12 cellular contexts compared by ENCODE assay signal in genomic region chr1:178973671-178974091, GRCh38. TPM values are rescaled to one million over a fixed set of nuclear protein-coding genes. Genes with fewer than 3 reads are reported as not detected.
DNase-seq lines count a peak whose midpoint lies in the region; ATAC-seq and TF ChIP-seq lines count a peak whose summit lies in the region.
"Had no signal": no experiment of that assay in that cellular context is flagged by ENCODE, and none has a peak within 500 bp of the region (broad histone marks: within the 10 kb centered on the region; RNA-seq: fewer than 3 reads in every experiment).

No MANE protein-coding gene starts in this region.

- peaks cover 12% of the 10 kb centered on the region for H3K4me1 Mint-ChIP-seq in activated naive CD8-positive, alpha-beta T cell treated with anti-CD3 and anti-CD28 coated beads, Interleukin-2, amount 10 ng/mL, durations not matched to agents 7 days and 5 days
- H3K4me1 Mint-ChIP-seq in activated naive CD8-positive, alpha-beta T cell treated with anti-CD3 and anti-CD28 coated beads, Interleukin-2, amount 50 U/mL, for 24 hours, result peaks cover 2% of the 10 kb centered on the region

- CTCF ChIA-PET in OCI-LY7 (lab: Charles Lee; ENCODE audit: unreplicated experiment), result interaction anchor here (0.6 kb wide), 1 partner anchor 109 kb away, joined by 21 read pairs; no protein-coding TSS in a partner anchor

- no peak for TF ChIP-seq POLR2A in gastroesophageal sphincter (IDR thresholded peaks at IDR 0.05)

- 67% methylated on average over 4 of the region's 4 CpGs; no CpG with 5 or more reads in 1 of the 2 donors for WGBS in gastroesophageal sphincter (ENCODE audit: low coverage in 1 of 2), 2 donors

- peak; percentile 56 for ATAC-seq in activated naive CD8-positive, alpha-beta T cell treated with anti-CD3 and anti-CD28 coated beads, Interleukin-2, amount 10 ng/mL, durations not matched to agents 7 days and 5 days (ENCODE audit: low read depth)
- ATAC-seq in activated naive CD8-positive, alpha-beta T cell treated with anti-CD3 and anti-CD28 coated beads, Interleukin-2, amount 50 U/mL, for 24 hours, result no peak
- ATAC-seq in HG02885 (IDR thresholded peaks at IDR 0.05; ENCODE audit: poor library complexity, unreplicated experiment) (peak; percentile 47), gastroesophageal sphincter (no peak)
- ATAC-seq: PC-3 had no signal

- H3K4me1 ChIP-seq in OCI-LY7 (ENCODE audit: insufficient read depth, low read length, poor library complexity, severe bottlenecking) (peaks cover 29% of the 10 kb centered on the region), gastroesophageal sphincter (peaks cover 0 to 10% (median 0%) of the 10 kb centered on the region in 3 donors)

- H3K79me2 ChIP-seq in OCI-LY7 (ENCODE audit: insufficient read depth, low read depth, low read length), result no peaks in the 10 kb centered on the region

- peak overlapping the region; percentile 56 for H3K4me2 ChIP-seq in OCI-LY7 (ENCODE audit: low read length)

- BruUV-seq in OCI-LY7 (replicated peaks; lab: Mats Ljungman, UMichigan), result no TSS peak

- H3K27me3 ChIP-seq in gastroesophageal sphincter, result no peaks in the 10 kb centered on the region

- H3K9me3 Mint-ChIP-seq in activated naive CD8-positive, alpha-beta T cell treated with anti-CD3 and anti-CD28 coated beads, Interleukin-2, amount 10 ng/mL, durations not matched to agents 7 days and 5 days, result peaks cover 5% of the 10 kb centered on the region
- H3K9me3 Mint-ChIP-seq in activated naive CD8-positive, alpha-beta T cell treated with anti-CD3 and anti-CD28 coated beads, Interleukin-2, amount 50 U/mL, for 24 hours, result peaks cover 24% of the 10 kb centered on the region

- peak overlapping the region; percentile 93; the same call in 1 of the 2 replicates for H2AFZ ChIP-seq in OCI-LY7 (ENCODE audit: low read length)

- intact Hi-C loops in OCI-LY7 (cut with micrococcal nuclease; ENCODE audit: unreplicated experiment), result no loop called here

- no peak for DNase-seq in activated naive CD8-positive, alpha-beta T cell treated with anti-CD3 and anti-CD28 coated beads, Interleukin-2, amount 10 ng/mL, durations not matched to agents 7 days and 5 days
- DNase-seq in activated naive CD8-positive, alpha-beta T cell treated with anti-CD3 and anti-CD28 coated beads, Interleukin-2, amount 50 U/mL, for 24 hours, result no peak
- DNase-seq in OCI-LY7 (ENCODE audit: low spot score) (peak; percentile 65), retina (peak; percentile 51), HuH-7 (ENCODE audit: low spot score) (no peak)
- DNase-seq in stimulated activated naive CD4-positive, alpha-beta T cell (lab: John Stamatoyannopoulos, UW), result no peak
- DNase-seq: ACHN; activated B cell treated with CpG ODN at 0.5 μM for 24 hours; activated naive CD4-positive, alpha-beta T cell treated with anti-CD3 and anti-CD28 coated beads, Interleukin-2, amount 10 ng/mL, durations not matched to agents 7 days and 5 days; PC-3 had no signal

- POLR2A ChIA-PET in activated naive CD8-positive, alpha-beta T cell treated with anti-CD3 and anti-CD28 coated beads, Interleukin-2, amount 10 ng/mL, durations not matched to agents 7 days and 5 days (lab: Charles Lee), result no interaction called here
- POLR2A ChIA-PET in OCI-LY7 (lab: Charles Lee), result interaction anchor here (0.5 to 0.8 kb wide), 5 partner anchors 11 to 497 kb away, joined by 3 to 5 read pairs (median 3); no protein-coding TSS in a partner anchor

- H3K27ac Mint-ChIP-seq in activated naive CD8-positive, alpha-beta T cell treated with anti-CD3 and anti-CD28 coated beads, Interleukin-2, amount 10 ng/mL, durations not matched to agents 7 days and 5 days, result no peak overlapping the region
- no peak overlapping the region for H3K27ac Mint-ChIP-seq in activated naive CD8-positive, alpha-beta T cell treated with anti-CD3 and anti-CD28 coated beads, Interleukin-2, amount 50 U/mL, for 24 hours
- H3K27ac Mint-ChIP-seq: activated B cell treated with CpG ODN at 0.5 μM for 24 hours; activated naive CD4-positive, alpha-beta T cell treated with anti-CD3 and anti-CD28 coated beads, Interleukin-2, amount 10 ng/mL, durations not matched to agents 7 days and 5 days had no signal

- H4K20me1 ChIP-seq in OCI-LY7 (ENCODE audit: insufficient read depth, low read length), result no peaks in the 10 kb centered on the region

- H3K36me3 Mint-ChIP-seq in activated naive CD8-positive, alpha-beta T cell treated with anti-CD3 and anti-CD28 coated beads, Interleukin-2, amount 10 ng/mL, durations not matched to agents 7 days and 5 days, result no peaks in the 10 kb centered on the region
- H3K36me3 Mint-ChIP-seq in activated naive CD8-positive, alpha-beta T cell treated with anti-CD3 and anti-CD28 coated beads, Interleukin-2, amount 50 U/mL, for 24 hours (ENCODE audit: low read depth), result no peaks in the 10 kb centered on the region
- H3K36me3 Mint-ChIP-seq: activated naive CD4-positive, alpha-beta T cell treated with anti-CD3 and anti-CD28 coated beads, Interleukin-2, amount 10 ng/mL, durations not matched to agents 7 days and 5 days had no signal

- H3K9me3 ChIP-seq in OCI-LY7 (ENCODE audit: low read length), result peaks cover 20% of the 10 kb centered on the region; the same call in 1 of the 2 replicates
- peaks cover 0 to 33% (median 0%) of the 10 kb centered on the region in 3 donors for H3K9me3 ChIP-seq in gastroesophageal sphincter

- H3K36me3 ChIP-seq in OCI-LY7 (ENCODE audit: insufficient read depth, low read length) (no peaks in the 10 kb centered on the region), gastroesophageal sphincter (no peaks in the 10 kb centered on the region)

- H3K27ac ChIP-seq in OCI-LY7 (ENCODE audit: low read depth, low read length, poor library complexity, severe bottlenecking), result peak overlapping the region; percentile 68
- H3K27ac ChIP-seq in gastroesophageal sphincter, result no peak overlapping the region

- H3K4me3 Mint-ChIP-seq in activated naive CD8-positive, alpha-beta T cell treated with anti-CD3 and anti-CD28 coated beads, Interleukin-2, amount 10 ng/mL, durations not matched to agents 7 days and 5 days, result peak overlapping the region; percentile 39
- H3K4me3 Mint-ChIP-seq in activated naive CD8-positive, alpha-beta T cell treated with anti-CD3 and anti-CD28 coated beads, Interleukin-2, amount 50 U/mL, for 24 hours, result no peak overlapping the region
- H3K4me3 Mint-ChIP-seq: activated B cell treated with CpG ODN at 0.5 μM for 24 hours; activated naive CD4-positive, alpha-beta T cell treated with anti-CD3 and anti-CD28 coated beads, Interleukin-2, amount 10 ng/mL, durations not matched to agents 7 days and 5 days had no signal

- TF ChIP-seq CTCF in OCI-LY7 (conservative IDR thresholded peaks at IDR 0.05; ENCODE audit: low read length) (no peak), gastroesophageal sphincter (IDR thresholded peaks at IDR 0.05) (no peak)

- H3K4me3 ChIP-seq in OCI-LY7 (ENCODE audit: low read depth, low read length, poor library complexity, severe bottlenecking), result peak overlapping the region; percentile 34
- H3K4me3 ChIP-seq in gastroesophageal sphincter, result no peak overlapping the region

- H3K27me3 Mint-ChIP-seq in activated naive CD8-positive, alpha-beta T cell treated with anti-CD3 and anti-CD28 coated beads, Interleukin-2, amount 10 ng/mL, durations not matched to agents 7 days and 5 days, result no peaks in the 10 kb centered on the region
- H3K27me3 Mint-ChIP-seq in activated naive CD8-positive, alpha-beta T cell treated with anti-CD3 and anti-CD28 coated beads, Interleukin-2, amount 50 U/mL, for 24 hours, result peaks cover 4% of the 10 kb centered on the region

- no peaks in the 10 kb centered on the region for H3K9me2 ChIP-seq in OCI-LY7 (ENCODE audit: insufficient read depth, low read length)

- no peak for TF ChIP-seq EP300 in gastroesophageal sphincter (IDR thresholded peaks at IDR 0.05)

RNA-seq across cellular contexts. Expression of gene FAM20B, which starts 52.0 kb away (rescaled TPM):
- 10 to 100 TPM; 35.0 to 37.1 TPM for total RNA-seq in activated naive CD8-positive, alpha-beta T cell treated with anti-CD3 and anti-CD28 coated beads, Interleukin-2, amount 10 ng/mL, durations not matched to agents 7 days and 5 days
- total RNA-seq in OCI-LY7 (2014; rRNA removed; shearing (Covaris generic)), result 16.6 and 17.1 TPM in 2 replicates
- total RNA-seq in OCI-LY7 (2022) (36.5 and 37.7 TPM in 2 replicates), gastroesophageal sphincter (10 to 100 TPM; 58.8 to 78.3 (median 76.5) TPM)

Comparison
In these comparisons a context has a peak if more than half of its experiments do, and no peak if none do; other contexts are left out.
1. ATAC-seq: peak in activated naive CD8-positive, alpha-beta T cell treated with anti-CD3 and anti-CD28 coated beads, Interleukin-2, amount 10 ng/mL, durations not matched to agents 7 days and 5 days (single experiment) and HG02885 (single experiment); none in activated naive CD8-positive, alpha-beta T cell treated with anti-CD3 and anti-CD28 coated beads, Interleukin-2, amount 50 U/mL, for 24 hours (single experiment) and gastroesophageal sphincter (single experiment).
2. DNase-seq: peak in OCI-LY7 (single experiment) and retina (single experiment); none in activated naive CD8-positive, alpha-beta T cell treated with anti-CD3 and anti-CD28 coated beads, Interleukin-2, amount 10 ng/mL, durations not matched to agents 7 days and 5 days (single experiment), activated naive CD8-positive, alpha-beta T cell treated with anti-CD3 and anti-CD28 coated beads, Interleukin-2, amount 50 U/mL, for 24 hours (single experiment), HuH-7 (single experiment) and stimulated activated naive CD4-positive, alpha-beta T cell (0 of 6).